1 cellular context compared by ENCODE assay signal in the genomic region with DNA sequence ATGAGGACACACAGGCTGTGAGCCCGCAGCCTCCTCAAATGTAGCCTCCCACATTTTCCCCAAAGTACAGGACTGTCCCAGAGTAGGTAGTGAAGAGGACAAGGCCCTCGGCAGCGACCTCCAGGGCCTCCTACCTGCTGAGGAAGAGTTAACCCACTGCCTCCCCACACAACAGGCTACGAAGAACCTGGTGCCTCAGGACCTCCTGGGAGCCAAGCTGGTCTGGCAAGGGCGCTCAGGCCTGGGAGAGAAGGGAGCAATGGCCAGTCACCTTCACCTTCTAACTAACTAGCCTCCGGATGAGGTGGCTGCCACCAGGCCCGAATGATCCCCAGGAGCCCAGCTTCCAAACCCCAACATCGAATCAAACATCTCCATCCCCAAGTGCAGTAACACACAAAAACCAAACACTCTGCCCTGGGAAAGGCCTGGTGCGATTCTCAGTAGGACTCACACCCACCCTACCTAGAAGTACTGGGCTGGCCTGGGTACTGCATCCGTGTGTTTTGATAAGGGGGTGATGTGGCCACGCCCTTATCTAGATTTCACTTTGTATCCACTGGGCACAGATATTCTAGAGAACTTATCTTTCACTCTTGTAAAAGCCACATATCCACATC.
TF ChIP-seq lines count a peak whose summit lies in the region.

No MANE protein-coding gene starts in this region.

TF ChIP-seq in GM23338, 12 proteins besides CTCF, POLR2A, EP300 and RAD21 (continued from another document):
- TF ChIP-seq, protein P1, sequence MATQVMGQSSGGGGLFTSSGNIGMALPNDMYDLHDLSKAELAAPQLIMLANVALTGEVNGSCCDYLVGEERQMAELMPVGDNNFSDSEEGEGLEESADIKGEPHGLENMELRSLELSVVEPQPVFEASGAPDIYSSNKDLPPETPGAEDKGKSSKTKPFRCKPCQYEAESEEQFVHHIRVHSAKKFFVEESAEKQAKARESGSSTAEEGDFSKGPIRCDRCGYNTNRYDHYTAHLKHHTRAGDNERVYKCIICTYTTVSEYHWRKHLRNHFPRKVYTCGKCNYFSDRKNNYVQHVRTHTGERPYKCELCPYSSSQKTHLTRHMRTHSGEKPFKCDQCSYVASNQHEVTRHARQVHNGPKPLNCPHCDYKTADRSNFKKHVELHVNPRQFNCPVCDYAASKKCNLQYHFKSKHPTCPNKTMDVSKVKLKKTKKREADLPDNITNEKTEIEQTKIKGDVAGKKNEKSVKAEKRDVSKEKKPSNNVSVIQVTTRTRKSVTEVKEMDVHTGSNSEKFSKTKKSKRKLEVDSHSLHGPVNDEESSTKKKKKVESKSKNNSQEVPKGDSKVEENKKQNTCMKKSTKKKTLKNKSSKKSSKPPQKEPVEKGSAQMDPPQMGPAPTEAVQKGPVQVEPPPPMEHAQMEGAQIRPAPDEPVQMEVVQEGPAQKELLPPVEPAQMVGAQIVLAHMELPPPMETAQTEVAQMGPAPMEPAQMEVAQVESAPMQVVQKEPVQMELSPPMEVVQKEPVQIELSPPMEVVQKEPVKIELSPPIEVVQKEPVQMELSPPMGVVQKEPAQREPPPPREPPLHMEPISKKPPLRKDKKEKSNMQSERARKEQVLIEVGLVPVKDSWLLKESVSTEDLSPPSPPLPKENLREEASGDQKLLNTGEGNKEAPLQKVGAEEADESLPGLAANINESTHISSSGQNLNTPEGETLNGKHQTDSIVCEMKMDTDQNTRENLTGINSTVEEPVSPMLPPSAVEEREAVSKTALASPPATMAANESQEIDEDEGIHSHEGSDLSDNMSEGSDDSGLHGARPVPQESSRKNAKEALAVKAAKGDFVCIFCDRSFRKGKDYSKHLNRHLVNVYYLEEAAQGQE (IDR thresholded peaks at IDR 0.05; ENCODE audit: unreplicated experiment) = no peak
- no peak for TF ChIP-seq EZH2phosphoT487 (IDR thresholded peaks at IDR 0.05; ENCODE audit: unreplicated experiment)
- TF ChIP-seq, protein P2, sequence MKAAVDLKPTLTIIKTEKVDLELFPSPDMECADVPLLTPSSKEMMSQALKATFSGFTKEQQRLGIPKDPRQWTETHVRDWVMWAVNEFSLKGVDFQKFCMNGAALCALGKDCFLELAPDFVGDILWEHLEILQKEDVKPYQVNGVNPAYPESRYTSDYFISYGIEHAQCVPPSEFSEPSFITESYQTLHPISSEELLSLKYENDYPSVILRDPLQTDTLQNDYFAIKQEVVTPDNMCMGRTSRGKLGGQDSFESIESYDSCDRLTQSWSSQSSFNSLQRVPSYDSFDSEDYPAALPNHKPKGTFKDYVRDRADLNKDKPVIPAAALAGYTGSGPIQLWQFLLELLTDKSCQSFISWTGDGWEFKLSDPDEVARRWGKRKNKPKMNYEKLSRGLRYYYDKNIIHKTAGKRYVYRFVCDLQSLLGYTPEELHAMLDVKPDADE (IDR thresholded peaks at IDR 0.05) = no peak
- TF ChIP-seq, protein P3, sequence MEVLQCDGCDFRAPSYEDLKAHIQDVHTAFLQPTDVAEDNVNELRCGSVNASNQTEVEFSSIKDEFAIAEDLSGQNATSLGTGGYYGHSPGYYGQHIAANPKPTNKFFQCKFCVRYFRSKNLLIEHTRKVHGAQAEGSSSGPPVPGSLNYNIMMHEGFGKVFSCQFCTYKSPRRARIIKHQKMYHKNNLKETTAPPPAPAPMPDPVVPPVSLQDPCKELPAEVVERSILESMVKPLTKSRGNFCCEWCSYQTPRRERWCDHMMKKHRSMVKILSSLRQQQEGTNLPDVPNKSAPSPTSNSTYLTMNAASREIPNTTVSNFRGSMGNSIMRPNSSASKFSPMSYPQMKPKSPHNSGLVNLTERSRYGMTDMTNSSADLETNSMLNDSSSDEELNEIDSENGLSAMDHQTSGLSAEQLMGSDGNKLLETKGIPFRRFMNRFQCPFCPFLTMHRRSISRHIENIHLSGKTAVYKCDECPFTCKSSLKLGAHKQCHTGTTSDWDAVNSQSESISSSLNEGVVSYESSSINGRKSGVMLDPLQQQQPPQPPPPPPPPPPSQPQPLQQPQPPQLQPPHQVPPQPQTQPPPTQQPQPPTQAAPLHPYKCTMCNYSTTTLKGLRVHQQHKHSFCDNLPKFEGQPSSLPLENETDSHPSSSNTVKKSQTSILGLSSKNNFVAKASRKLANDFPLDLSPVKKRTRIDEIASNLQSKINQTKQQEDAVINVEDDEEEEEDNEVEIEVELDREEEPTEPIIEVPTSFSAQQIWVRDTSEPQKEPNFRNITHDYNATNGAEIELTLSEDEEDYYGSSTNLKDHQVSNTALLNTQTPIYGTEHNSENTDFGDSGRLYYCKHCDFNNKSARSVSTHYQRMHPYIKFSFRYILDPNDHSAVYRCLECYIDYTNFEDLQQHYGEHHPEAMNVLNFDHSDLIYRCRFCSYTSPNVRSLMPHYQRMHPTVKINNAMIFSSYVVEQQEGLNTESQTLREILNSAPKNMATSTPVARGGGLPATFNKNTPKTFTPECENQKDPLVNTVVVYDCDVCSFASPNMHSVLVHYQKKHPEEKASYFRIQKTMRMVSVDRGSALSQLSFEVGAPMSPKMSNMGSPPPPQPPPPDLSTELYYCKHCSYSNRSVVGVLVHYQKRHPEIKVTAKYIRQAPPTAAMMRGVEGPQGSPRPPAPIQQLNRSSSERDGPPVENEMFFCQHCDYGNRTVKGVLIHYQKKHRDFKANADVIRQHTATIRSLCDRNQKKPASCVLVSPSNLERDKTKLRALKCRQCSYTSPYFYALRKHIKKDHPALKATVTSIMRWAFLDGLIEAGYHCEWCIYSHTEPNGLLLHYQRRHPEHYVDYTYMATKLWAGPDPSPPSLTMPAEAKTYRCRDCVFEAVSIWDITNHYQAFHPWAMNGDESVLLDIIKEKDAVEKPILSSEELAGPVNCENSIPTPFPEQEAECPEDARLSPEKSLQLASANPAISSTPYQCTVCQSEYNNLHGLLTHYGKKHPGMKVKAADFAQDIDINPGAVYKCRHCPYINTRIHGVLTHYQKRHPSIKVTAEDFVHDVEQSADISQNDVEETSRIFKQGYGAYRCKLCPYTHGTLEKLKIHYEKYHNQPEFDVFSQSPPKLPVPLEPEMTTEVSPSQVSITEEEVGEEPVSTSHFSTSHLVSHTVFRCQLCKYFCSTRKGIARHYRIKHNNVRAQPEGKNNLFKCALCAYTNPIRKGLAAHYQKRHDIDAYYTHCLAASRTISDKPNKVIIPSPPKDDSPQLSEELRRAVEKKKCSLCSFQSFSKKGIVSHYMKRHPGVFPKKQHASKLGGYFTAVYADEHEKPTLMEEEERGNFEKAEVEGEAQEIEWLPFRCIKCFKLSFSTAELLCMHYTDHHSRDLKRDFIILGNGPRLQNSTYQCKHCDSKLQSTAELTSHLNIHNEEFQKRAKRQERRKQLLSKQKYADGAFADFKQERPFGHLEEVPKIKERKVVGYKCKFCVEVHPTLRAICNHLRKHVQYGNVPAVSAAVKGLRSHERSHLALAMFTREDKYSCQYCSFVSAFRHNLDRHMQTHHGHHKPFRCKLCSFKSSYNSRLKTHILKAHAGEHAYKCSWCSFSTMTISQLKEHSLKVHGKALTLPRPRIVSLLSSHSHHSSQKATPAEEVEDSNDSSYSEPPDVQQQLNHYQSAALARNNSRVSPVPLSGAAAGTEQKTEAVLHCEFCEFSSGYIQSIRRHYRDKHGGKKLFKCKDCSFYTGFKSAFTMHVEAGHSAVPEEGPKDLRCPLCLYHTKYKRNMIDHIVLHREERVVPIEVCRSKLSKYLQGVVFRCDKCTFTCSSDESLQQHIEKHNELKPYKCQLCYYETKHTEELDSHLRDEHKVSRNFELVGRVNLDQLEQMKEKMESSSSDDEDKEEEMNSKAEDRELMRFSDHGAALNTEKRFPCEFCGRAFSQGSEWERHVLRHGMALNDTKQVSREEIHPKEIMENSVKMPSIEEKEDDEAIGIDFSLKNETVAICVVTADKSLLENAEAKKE (CRISPR knock-in tag; IDR thresholded peaks at IDR 0.05) = no peak
- no peak for TF ChIP-seq EZH2 (IDR thresholded peaks at IDR 0.05; ENCODE audit: low read depth, unreplicated experiment)
